Comparison of ENCODE assay signal across 8 cellular contexts in genomic region chr12:53219956-53220856, GRCh38. TPM values are rescaled to one million over a fixed set of nuclear protein-coding genes. Genes with fewer than 3 reads are reported as not detected.
DNase-seq lines count a peak whose midpoint lies in the region; TF ChIP-seq lines count a peak whose summit lies in the region.

No MANE protein-coding gene starts in this region.

- no peaks in the 10 kb centered on the region for H3K36me3 Mint-ChIP-seq in chondrocyte (ENCODE audit: low read depth)

- H3K4me1 Mint-ChIP-seq in chondrocyte (ENCODE audit: low read depth): peaks cover 59% of the 10 kb centered on the region

- H3K9me3 ChIP-seq in HAP-1: no peaks in the 10 kb centered on the region

- TF ChIP-seq CTCF in GM06990 (IDR thresholded peaks at IDR 0.05; ENCODE audit: insufficient read depth, low read length, poor library complexity, severe bottlenecking): no peak
- TF ChIP-seq CTCF in chondrocyte (IDR thresholded peaks at IDR 0.05): no peak

- H3K27ac Mint-ChIP-seq in chondrocyte (ENCODE audit: unreplicated experiment): peak overlapping the region; percentile 96

- H3K27me3 ChIP-seq in GM06990 (replicated peaks; ENCODE audit: control insufficient read depth, insufficient read depth, low read length) (no peaks in the 10 kb centered on the region), HAP-1 (ENCODE audit: low read depth) (no peaks in the 10 kb centered on the region)

- peaks cover 28% of the 10 kb centered on the region for H3K4me1 ChIP-seq in HAP-1

- DNase-seq in GM06990 (ENCODE audit: extremely low read depth, insufficient read length): peak; percentile 87
- DNase-seq in HAP-1 (ENCODE audit: low spot score in 2 of 2): peak; percentile 69 to 82
- peak; percentile 83 for DNase-seq in NAMALWA (ENCODE audit: low spot score)
- peak; percentile 61 for DNase-seq in activated CD4-positive, alpha-beta T cell treated with anti-CD3 and anti-CD28 coated beads for 1 hour
- no peak for DNase-seq in chondrocyte (ENCODE audit: low spot score)
- peak; percentile 82 for DNase-seq in left kidney (ENCODE audit: low read depth, low spot score)
- peak; percentile 66 to 71 for DNase-seq in stimulated activated CD4-positive, alpha-beta T cell treated with anti-CD3 and anti-CD28 coated beads, Interleukin-2, amount 100 ng/mL, for 48 hours
- no peak for DNase-seq in ACHN

- H3K36me3 ChIP-seq in GM06990 (ENCODE audit: control insufficient read depth, insufficient read depth, low read length) (no peaks in the 10 kb centered on the region), HAP-1 (replicated peaks) (no peaks in the 10 kb centered on the region)

- no peaks in the 10 kb centered on the region for H3K9me3 Mint-ChIP-seq in chondrocyte (ENCODE audit: low read depth)

- H3K27me3 Mint-ChIP-seq in chondrocyte (ENCODE audit: low read depth): no peaks in the 10 kb centered on the region

- H3K4me3 ChIP-seq in GM06990 (replicated peaks; ENCODE audit: low read depth, low read length): peak overlapping the region; percentile 77
- peak overlapping the region; percentile 65 for H3K4me3 ChIP-seq in HAP-1

- in situ Hi-C loops in HAP-1 (cut with MboI; ENCODE audit: low sequenced_read_pairs): no loop called here
- in situ Hi-C loops in ACHN (cut with HindIII; ENCODE audit: low pct_ligation_motif_present, low pct_unique_long_range_greater_than_20kb, low sequenced_read_pairs): no loop called here

- peak overlapping the region; percentile 86 for H3K4me3 Mint-ChIP-seq in chondrocyte (ENCODE audit: unreplicated experiment)

RNA-seq across cellular contexts. Expression of gene RARG, which starts 11.8 kb away (rescaled TPM):
- 19.4 to 30.0 TPM (median 21.7 TPM) in 3 replicates for total RNA-seq in chondrocyte

RNA-seq across cellular contexts. Expression of gene ITGB7, which starts 13.2 kb away (rescaled TPM):
- 0.37 to 0.46 TPM in 2 of 3 replicates, not detected in the other for total RNA-seq in chondrocyte

RNA-seq across cellular contexts. Expression of gene CSAD, which starts 39.5 kb away (rescaled TPM):
- 24.3 to 34.6 TPM (median 27.1 TPM) in 3 replicates for total RNA-seq in chondrocyte

RNA-seq across cellular contexts. Expression of gene ZNF740, which starts 39.7 kb away (rescaled TPM):
- 27.3 to 36.7 TPM (median 28.0 TPM) in 3 replicates for total RNA-seq in chondrocyte

RNA-seq across cellular contexts. Expression of gene ESPL1, which starts 47.9 kb away (rescaled TPM):
- total RNA-seq in chondrocyte: 4.0 to 5.5 TPM (median 4.8 TPM) in 3 replicates

Comparison
In these comparisons a context has a peak if more than half of its experiments do, and no peak if none do; other contexts are left out.
1. DNase-seq: peak in GM06990 (single experiment), HAP-1 (2 of 2), NAMALWA (single experiment), activated CD4-positive, alpha-beta T cell treated with anti-CD3 and anti-CD28 coated beads for 1 hour (single experiment), left kidney (single experiment) and stimulated activated CD4-positive, alpha-beta T cell treated with anti-CD3 and anti-CD28 coated beads, Interleukin-2, amount 100 ng/mL, for 48 hours (2 of 2); none in chondrocyte (single experiment) and ACHN (single experiment).